ENCODE assay signal across 8 cellular contexts in genomic region chr2:222860740-222861410, GRCh38. TPM values are rescaled to one million over a fixed set of nuclear protein-coding genes. Genes with fewer than 3 reads are reported as not detected.
DNase-seq lines count a peak whose midpoint lies in the region; ATAC-seq and TF ChIP-seq lines count a peak whose summit lies in the region.

ACSL3 (plus strand) TSS chr2:222861036; CDS start chr2:222908773, 47,737 bp downstream.

- H3K9ac ChIP-seq in SU-DHL-6 (ENCODE audit: low read length) = peak within 1 kb of the TSS; percentile 80

- H3K9me3 Mint-ChIP-seq in activated naive CD8-positive, alpha-beta T cell treated with anti-CD3 and anti-CD28 coated beads, Interleukin-2, amount 10 ng/mL, durations not matched to agents 7 days and 5 days = no peaks in the 10 kb centered on the region

- peak within 1 kb of the TSS; percentile 85 for H3K27ac Mint-ChIP-seq in activated naive CD8-positive, alpha-beta T cell treated with anti-CD3 and anti-CD28 coated beads, Interleukin-2, amount 10 ng/mL, durations not matched to agents 7 days and 5 days

- H3K4me1 Mint-ChIP-seq in activated naive CD8-positive, alpha-beta T cell treated with anti-CD3 and anti-CD28 coated beads, Interleukin-2, amount 10 ng/mL, durations not matched to agents 7 days and 5 days = peaks cover 8% of the 10 kb centered on the region

- peak within 1 kb of the TSS; percentile 88 for H3K4me2 ChIP-seq in SU-DHL-6 (ENCODE audit: low read depth, low read length, poor library complexity, severe bottlenecking)

- H3K36me3 Mint-ChIP-seq in activated naive CD8-positive, alpha-beta T cell treated with anti-CD3 and anti-CD28 coated beads, Interleukin-2, amount 10 ng/mL, durations not matched to agents 7 days and 5 days = no peaks in the 10 kb centered on the region

- no peaks in the 10 kb centered on the region for H3K36me3 ChIP-seq in SU-DHL-6 (ENCODE audit: low read length)
- H3K36me3 ChIP-seq in ovary = no peaks in the 10 kb centered on the region
- H3K36me3 ChIP-seq in thymus (ENCODE audit: control insufficient read depth, insufficient read depth) = no peaks in the 10 kb centered on the region

- peak within 1 kb of the TSS; percentile 73 for H3K4me3 Mint-ChIP-seq in activated naive CD8-positive, alpha-beta T cell treated with anti-CD3 and anti-CD28 coated beads, Interleukin-2, amount 10 ng/mL, durations not matched to agents 7 days and 5 days

- 1% methylated on average over 40 to 99 of the region's 99 CpGs for WGBS in ovary, 3 donors
- under 1% methylated on average over 99 of the region's 99 CpGs for WGBS in thymus

- peak; percentile 98 for ATAC-seq in HG02623 (IDR thresholded peaks at IDR 0.05; ENCODE audit: unreplicated experiment)
- peak; percentile 99 for ATAC-seq in activated naive CD8-positive, alpha-beta T cell treated with anti-CD3 and anti-CD28 coated beads, Interleukin-2, amount 10 ng/mL, durations not matched to agents 7 days and 5 days (ENCODE audit: low read depth)

- H2AFZ ChIP-seq in SU-DHL-6 (ENCODE audit: low read depth, low read length, severe bottlenecking) = peak within 1 kb of the TSS; percentile 85

- H4K20me1 ChIP-seq in SU-DHL-6 (ENCODE audit: low read depth, low read length) = peaks cover 34% of the 10 kb centered on the region

- H3K4me1 ChIP-seq in ovary (ENCODE audit: insufficient read depth) (peaks cover 13% of the 10 kb centered on the region), thymus (ENCODE audit: control insufficient read depth, insufficient read depth, low read length) (peaks cover 11% of the 10 kb centered on the region)

- peak; percentile 99 for TF ChIP-seq POLR2A in GM10847 (IDR thresholded peaks at IDR 0.05; ENCODE audit: extremely low read depth, insufficient read length)
- peak; percentile 94 for TF ChIP-seq POLR2A in ovary (IDR thresholded peaks at IDR 0.05)

- H3K79me2 ChIP-seq in SU-DHL-6 (ENCODE audit: insufficient read depth, low read length) = peaks cover 49% of the 10 kb centered on the region

- H3K27ac ChIP-seq in SU-DHL-6 (ENCODE audit: low read depth, low read length) = peak within 1 kb of the TSS; percentile 72
- H3K27ac ChIP-seq in ovary = peak within 1 kb of the TSS; percentile 80 to 93
- H3K27ac ChIP-seq in thymus (ENCODE audit: low read depth) = peak within 1 kb of the TSS; percentile 97

- no peaks in the 10 kb centered on the region for H3K9me2 ChIP-seq in SU-DHL-6 (replicated peaks; ENCODE audit: insufficient read depth, low read length)

- POLR2A ChIA-PET in activated naive CD8-positive, alpha-beta T cell treated with anti-CD3 and anti-CD28 coated beads, Interleukin-2, amount 10 ng/mL, durations not matched to agents 7 days and 5 days (lab: Charles Lee) = interaction anchor here (0.6 to 2.6 kb wide), 2 partner anchors 71 to 826 kb away, joined by 3 to 13 read pairs; no protein-coding TSS in a partner anchor

- no peaks in the 10 kb centered on the region for H3K9me3 ChIP-seq in SU-DHL-6 (ENCODE audit: insufficient read depth, low read length)
- no peaks in the 10 kb centered on the region for H3K9me3 ChIP-seq in ovary
- H3K9me3 ChIP-seq in thymus (ENCODE audit: control insufficient read depth) = no peaks in the 10 kb centered on the region

- no peak for TF ChIP-seq EP300 in ovary (IDR thresholded peaks at IDR 0.05)

- no peak for TF ChIP-seq CTCF in SU-DHL-6 (IDR thresholded peaks at IDR 0.05; ENCODE audit: insufficient read depth, low read length, poor library complexity, severe bottlenecking)
- TF ChIP-seq CTCF in ovary (IDR thresholded peaks at IDR 0.05) = peak; percentile 7 to 58 (median 34)

- peaks cover 22% of the 10 kb centered on the region for H3K27me3 Mint-ChIP-seq in activated naive CD8-positive, alpha-beta T cell treated with anti-CD3 and anti-CD28 coated beads, Interleukin-2, amount 10 ng/mL, durations not matched to agents 7 days and 5 days

- DNase-seq in NCI-H1105 treated with DMSO at 0.1 percent for 48 hours (lab: John Stamatoyannopoulos, UW) (peak; percentile 94), head of caudate nucleus (peak; percentile 96 to 99 (median 98)), ovary (peak; percentile 91 to 96 (median 94))
- DNase-seq in activated naive CD8-positive, alpha-beta T cell treated with anti-CD3 and anti-CD28 coated beads, Interleukin-2, amount 10 ng/mL, durations not matched to agents 7 days and 5 days = peak; percentile 96

- H3F3A ChIP-seq in SU-DHL-6 (ENCODE audit: insufficient read depth) = peaks cover 8% of the 10 kb centered on the region; the same call in 1 of the 2 replicates

- H3K4me3 ChIP-seq in SU-DHL-6 (ENCODE audit: insufficient read depth, low read length, poor library complexity, severe bottlenecking) (peak within 1 kb of the TSS; percentile 77), ovary (peak within 1 kb of the TSS; percentile 80), thymus (ENCODE audit: low read length) (peak within 1 kb of the TSS; percentile 91)

- H3K27me3 ChIP-seq in SU-DHL-6 (ENCODE audit: low read length) (no peaks in the 10 kb centered on the region), ovary (no peaks in the 10 kb centered on the region), thymus (ENCODE audit: control insufficient read depth, insufficient read depth) (no peaks in the 10 kb centered on the region)

- intact Hi-C loops in head of caudate nucleus (cut with DNase I) (loop anchor here (2.0 to 5.0 kb wide), 3 partner anchors 46 to 152 kb away; no protein-coding TSS in a partner anchor), ovary (cut with DNase I) (loop anchor here in 1 of 4 donors (10.0 kb wide), 1 partner anchor 194 kb away; the partner anchor contains the start of gene KCNE4)

RNA-seq across cellular contexts. Expression of gene ACSL3, which starts in this region (rescaled TPM):
- total RNA-seq in activated naive CD8-positive, alpha-beta T cell treated with anti-CD3 and anti-CD28 coated beads, Interleukin-2, amount 10 ng/mL, durations not matched to agents 7 days and 5 days = 10 to 100 TPM; 47.7 to 50.9 TPM
- 10 to 100 TPM; 37.0 to 85.1 (median 50.0) TPM for total RNA-seq in ovary
- polyA plus RNA-seq in ovary = 10 to 100 TPM; 14.0 to 30.5 TPM
- 32.9 TPM for polyA plus RNA-seq in thymus

Comparison
In these comparisons a context has a peak if more than half of its experiments do, and no peak if none do; other contexts are left out.
1. Peak in every context shown above with its lines: DNase-seq, ATAC-seq, H3K4me3 ChIP-seq and H3K27ac ChIP-seq.